Comparison of ENCODE assay signal across 1 cellular context in the genomic region with DNA sequence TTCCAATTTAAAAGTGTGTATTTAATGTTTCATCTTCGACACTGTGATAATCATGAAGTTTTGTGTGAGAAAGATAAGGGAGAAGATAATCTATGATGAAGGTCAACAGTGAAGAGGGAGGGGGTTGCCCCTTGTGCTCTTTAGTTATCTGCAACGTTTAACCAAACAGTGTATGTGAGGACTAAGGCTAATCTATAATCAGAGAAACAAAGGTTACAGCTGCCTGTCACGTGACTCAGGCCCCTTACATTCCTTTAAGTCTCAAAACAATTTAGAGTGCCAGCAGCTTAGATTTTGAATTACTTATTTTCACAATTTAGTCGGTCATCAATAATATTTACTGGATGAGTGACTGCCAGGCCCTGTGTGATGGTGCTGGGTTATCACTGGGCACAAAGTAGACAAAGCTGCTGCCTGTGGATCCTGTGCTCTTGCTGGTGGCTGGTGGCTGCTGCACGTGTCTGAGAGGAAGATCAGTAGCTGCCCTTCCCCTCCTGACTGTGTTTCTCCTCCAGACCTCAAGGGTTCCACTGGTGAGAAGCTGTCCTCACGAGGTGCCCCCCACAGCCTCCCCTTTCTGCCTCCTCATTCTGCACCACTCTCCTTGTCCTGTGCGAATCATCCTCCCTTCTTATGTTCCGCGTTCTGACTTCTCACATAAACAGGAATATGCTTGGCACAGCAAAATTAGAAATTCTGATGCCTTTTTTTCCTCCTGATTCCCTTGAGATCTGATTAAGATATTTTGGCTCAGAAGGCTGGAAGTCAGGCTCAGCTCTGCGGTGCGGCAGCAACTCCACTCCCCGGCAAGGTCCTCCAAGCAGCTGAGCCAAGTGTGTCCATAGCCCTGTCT.
TF ChIP-seq lines count a peak whose summit lies in the region.

No MANE protein-coding gene starts in this region.

TF ChIP-seq in HepG2, 621 proteins besides CTCF, POLR2A, EP300 and RAD21 (continued from another document and continues in another):
- TF ChIP-seq, protein P1, sequence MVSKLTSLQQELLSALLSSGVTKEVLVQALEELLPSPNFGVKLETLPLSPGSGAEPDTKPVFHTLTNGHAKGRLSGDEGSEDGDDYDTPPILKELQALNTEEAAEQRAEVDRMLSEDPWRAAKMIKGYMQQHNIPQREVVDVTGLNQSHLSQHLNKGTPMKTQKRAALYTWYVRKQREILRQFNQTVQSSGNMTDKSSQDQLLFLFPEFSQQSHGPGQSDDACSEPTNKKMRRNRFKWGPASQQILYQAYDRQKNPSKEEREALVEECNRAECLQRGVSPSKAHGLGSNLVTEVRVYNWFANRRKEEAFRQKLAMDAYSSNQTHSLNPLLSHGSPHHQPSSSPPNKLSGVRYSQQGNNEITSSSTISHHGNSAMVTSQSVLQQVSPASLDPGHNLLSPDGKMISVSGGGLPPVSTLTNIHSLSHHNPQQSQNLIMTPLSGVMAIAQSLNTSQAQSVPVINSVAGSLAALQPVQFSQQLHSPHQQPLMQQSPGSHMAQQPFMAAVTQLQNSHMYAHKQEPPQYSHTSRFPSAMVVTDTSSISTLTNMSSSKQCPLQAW (CRISPR knock-in tag; IDR thresholded peaks at IDR 0.05) = peak; percentile 23; the same call in 1 of the 2 replicates
- TF ChIP-seq, protein P2, sequence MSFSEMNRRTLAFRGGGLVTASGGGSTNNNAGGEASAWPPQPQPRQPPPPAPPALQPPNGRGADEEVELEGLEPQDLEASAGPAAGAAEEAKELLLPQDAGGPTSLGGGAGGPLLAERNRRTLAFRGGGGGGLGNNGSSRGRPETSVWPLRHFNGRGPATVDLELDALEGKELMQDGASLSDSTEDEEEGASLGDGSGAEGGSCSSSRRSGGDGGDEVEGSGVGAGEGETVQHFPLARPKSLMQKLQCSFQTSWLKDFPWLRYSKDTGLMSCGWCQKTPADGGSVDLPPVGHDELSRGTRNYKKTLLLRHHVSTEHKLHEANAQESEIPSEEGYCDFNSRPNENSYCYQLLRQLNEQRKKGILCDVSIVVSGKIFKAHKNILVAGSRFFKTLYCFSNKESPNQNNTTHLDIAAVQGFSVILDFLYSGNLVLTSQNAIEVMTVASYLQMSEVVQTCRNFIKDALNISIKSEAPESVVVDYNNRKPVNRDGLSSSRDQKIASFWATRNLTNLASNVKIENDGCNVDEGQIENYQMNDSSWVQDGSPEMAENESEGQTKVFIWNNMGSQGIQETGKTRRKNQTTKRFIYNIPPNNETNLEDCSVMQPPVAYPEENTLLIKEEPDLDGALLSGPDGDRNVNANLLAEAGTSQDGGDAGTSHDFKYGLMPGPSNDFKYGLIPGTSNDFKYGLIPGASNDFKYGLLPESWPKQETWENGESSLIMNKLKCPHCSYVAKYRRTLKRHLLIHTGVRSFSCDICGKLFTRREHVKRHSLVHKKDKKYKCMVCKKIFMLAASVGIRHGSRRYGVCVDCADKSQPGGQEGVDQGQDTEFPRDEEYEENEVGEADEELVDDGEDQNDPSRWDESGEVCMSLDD (CRISPR knock-in tag; IDR thresholded peaks at IDR 0.05; ENCODE audit: borderline replicate concordance) = no peak
- TF ChIP-seq RCOR2 (CRISPR knock-in tag; IDR thresholded peaks at IDR 0.05) (no peak), NCOR1 (IDR thresholded peaks at IDR 0.05; ENCODE audit: borderline replicate concordance, low read length) (0 out of 2 replicates have a peak, but pooled peaks have one; percentile 31), ZNF775 (CRISPR knock-in tag; IDR thresholded peaks at IDR 0.05; ENCODE audit: borderline replicate concordance) (no peak), HDAC1 (CRISPR knock-in tag; IDR thresholded peaks at IDR 0.05) (peak; percentile 42; the same call in 1 of the 2 replicates), CHCHD3 (CRISPR knock-in tag; IDR thresholded peaks at IDR 0.05) (no peak), ZNF224 (CRISPR knock-in tag; IDR thresholded peaks at IDR 0.05) (no peak), ZNF75D (CRISPR knock-in tag; IDR thresholded peaks at IDR 0.05; ENCODE audit: borderline replicate concordance) (no peak), ZFP90 (CRISPR knock-in tag; IDR thresholded peaks at IDR 0.05; ENCODE audit: borderline replicate concordance) (no peak), PRMT3 (CRISPR knock-in tag; IDR thresholded peaks at IDR 0.05; ENCODE audit: borderline replicate concordance, low read depth) (no peak), ZSCAN20 (CRISPR knock-in tag; IDR thresholded peaks at IDR 0.05; ENCODE audit: borderline replicate concordance) (no peak), ISL2 (CRISPR knock-in tag; IDR thresholded peaks at IDR 0.05) (peak; percentile 87), ZKSCAN8 (CRISPR knock-in tag; IDR thresholded peaks at IDR 0.05; ENCODE audit: borderline replicate concordance) (no peak), SMARCC2 (IDR thresholded peaks at IDR 0.05) (no peak), SP4 (CRISPR knock-in tag; IDR thresholded peaks at IDR 0.05) (no peak), ZNF891 (CRISPR knock-in tag; IDR thresholded peaks at IDR 0.05) (no peak), POGZ (CRISPR knock-in tag; IDR thresholded peaks at IDR 0.05) (no peak), ZFP37 (CRISPR knock-in tag; IDR thresholded peaks at IDR 0.05; ENCODE audit: borderline replicate concordance) (no peak), KDM3A (CRISPR knock-in tag; IDR thresholded peaks at IDR 0.05; ENCODE audit: low read depth) (no peak), ZNF883 (CRISPR knock-in tag; IDR thresholded peaks at IDR 0.05; ENCODE audit: not compliant biosample characterization) (no peak), MED8 (CRISPR knock-in tag; IDR thresholded peaks at IDR 0.05; ENCODE audit: insufficient replicate concordance) (no peak), ZNF234 (CRISPR knock-in tag; conservative IDR thresholded peaks at IDR 0.05) (no peak), ZNF124 (CRISPR knock-in tag; IDR thresholded peaks at IDR 0.05) (0 out of 2 replicates have a peak, but pooled peaks have one; percentile 21), SAP130 (CRISPR knock-in tag; IDR thresholded peaks at IDR 0.05; ENCODE audit: low read depth) (no peak), GATAD2A (CRISPR knock-in tag; IDR thresholded peaks at IDR 0.05) (peak; percentile 79), KLF6 (CRISPR knock-in tag; IDR thresholded peaks at IDR 0.05) (no peak), NFRKB (IDR thresholded peaks at IDR 0.05) (no peak), STAG1 (CRISPR knock-in tag; IDR thresholded peaks at IDR 0.05) (no peak), ZNF326 (CRISPR knock-in tag; IDR thresholded peaks at IDR 0.05; ENCODE audit: borderline replicate concordance) (no peak), ZNF207 (IDR thresholded peaks at IDR 0.05; ENCODE audit: borderline replicate concordance) (no peak), PAF1 (CRISPR knock-in tag; IDR thresholded peaks at IDR 0.05) (no peak), ZNF619 (CRISPR knock-in tag; IDR thresholded peaks at IDR 0.05) (no peak), JUNB (CRISPR knock-in tag; IDR thresholded peaks at IDR 0.05; ENCODE audit: borderline replicate concordance) (no peak; the same call in 1 of the 2 replicates), NR2C2 (CRISPR knock-in tag; IDR thresholded peaks at IDR 0.05; ENCODE audit: borderline replicate concordance) (peak; percentile 40; the same call in 1 of the 2 replicates), ZNF747 (CRISPR knock-in tag; IDR thresholded peaks at IDR 0.05; ENCODE audit: borderline replicate concordance) (no peak), ZNF296 (CRISPR knock-in tag; conservative IDR thresholded peaks at IDR 0.05) (no peak), ZSCAN29 (CRISPR knock-in tag; conservative IDR thresholded peaks at IDR 0.05) (no peak), MED1 (CRISPR knock-in tag; IDR thresholded peaks at IDR 0.05) (peak; percentile 69), CEBPB (IDR thresholded peaks at IDR 0.05; ENCODE audit: borderline replicate concordance, low read depth, low read length) (no peak), RXRB (CRISPR knock-in tag; IDR thresholded peaks at IDR 0.05; ENCODE audit: borderline replicate concordance) (0 out of 2 replicates have a peak, but pooled peaks have one; percentile 33)
- TF ChIP-seq, protein P3, sequence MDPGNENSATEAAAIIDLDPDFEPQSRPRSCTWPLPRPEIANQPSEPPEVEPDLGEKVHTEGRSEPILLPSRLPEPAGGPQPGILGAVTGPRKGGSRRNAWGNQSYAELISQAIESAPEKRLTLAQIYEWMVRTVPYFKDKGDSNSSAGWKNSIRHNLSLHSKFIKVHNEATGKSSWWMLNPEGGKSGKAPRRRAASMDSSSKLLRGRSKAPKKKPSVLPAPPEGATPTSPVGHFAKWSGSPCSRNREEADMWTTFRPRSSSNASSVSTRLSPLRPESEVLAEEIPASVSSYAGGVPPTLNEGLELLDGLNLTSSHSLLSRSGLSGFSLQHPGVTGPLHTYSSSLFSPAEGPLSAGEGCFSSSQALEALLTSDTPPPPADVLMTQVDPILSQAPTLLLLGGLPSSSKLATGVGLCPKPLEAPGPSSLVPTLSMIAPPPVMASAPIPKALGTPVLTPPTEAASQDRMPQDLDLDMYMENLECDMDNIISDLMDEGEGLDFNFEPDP (CRISPR knock-in tag; conservative IDR thresholded peaks at IDR 0.05) = no peak
- TF ChIP-seq, protein P4, sequence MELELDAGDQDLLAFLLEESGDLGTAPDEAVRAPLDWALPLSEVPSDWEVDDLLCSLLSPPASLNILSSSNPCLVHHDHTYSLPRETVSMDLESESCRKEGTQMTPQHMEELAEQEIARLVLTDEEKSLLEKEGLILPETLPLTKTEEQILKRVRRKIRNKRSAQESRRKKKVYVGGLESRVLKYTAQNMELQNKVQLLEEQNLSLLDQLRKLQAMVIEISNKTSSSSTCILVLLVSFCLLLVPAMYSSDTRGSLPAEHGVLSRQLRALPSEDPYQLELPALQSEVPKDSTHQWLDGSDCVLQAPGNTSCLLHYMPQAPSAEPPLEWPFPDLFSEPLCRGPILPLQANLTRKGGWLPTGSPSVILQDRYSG (CRISPR knock-in tag; IDR thresholded peaks at IDR 0.05) = no peak
- TF ChIP-seq, protein P5, sequence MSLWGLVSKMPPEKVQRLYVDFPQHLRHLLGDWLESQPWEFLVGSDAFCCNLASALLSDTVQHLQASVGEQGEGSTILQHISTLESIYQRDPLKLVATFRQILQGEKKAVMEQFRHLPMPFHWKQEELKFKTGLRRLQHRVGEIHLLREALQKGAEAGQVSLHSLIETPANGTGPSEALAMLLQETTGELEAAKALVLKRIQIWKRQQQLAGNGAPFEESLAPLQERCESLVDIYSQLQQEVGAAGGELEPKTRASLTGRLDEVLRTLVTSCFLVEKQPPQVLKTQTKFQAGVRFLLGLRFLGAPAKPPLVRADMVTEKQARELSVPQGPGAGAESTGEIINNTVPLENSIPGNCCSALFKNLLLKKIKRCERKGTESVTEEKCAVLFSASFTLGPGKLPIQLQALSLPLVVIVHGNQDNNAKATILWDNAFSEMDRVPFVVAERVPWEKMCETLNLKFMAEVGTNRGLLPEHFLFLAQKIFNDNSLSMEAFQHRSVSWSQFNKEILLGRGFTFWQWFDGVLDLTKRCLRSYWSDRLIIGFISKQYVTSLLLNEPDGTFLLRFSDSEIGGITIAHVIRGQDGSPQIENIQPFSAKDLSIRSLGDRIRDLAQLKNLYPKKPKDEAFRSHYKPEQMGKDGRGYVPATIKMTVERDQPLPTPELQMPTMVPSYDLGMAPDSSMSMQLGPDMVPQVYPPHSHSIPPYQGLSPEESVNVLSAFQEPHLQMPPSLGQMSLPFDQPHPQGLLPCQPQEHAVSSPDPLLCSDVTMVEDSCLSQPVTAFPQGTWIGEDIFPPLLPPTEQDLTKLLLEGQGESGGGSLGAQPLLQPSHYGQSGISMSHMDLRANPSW (CRISPR knock-in tag; IDR thresholded peaks at IDR 0.05; ENCODE audit: borderline replicate concordance) = no peak
- TF ChIP-seq, protein P6, sequence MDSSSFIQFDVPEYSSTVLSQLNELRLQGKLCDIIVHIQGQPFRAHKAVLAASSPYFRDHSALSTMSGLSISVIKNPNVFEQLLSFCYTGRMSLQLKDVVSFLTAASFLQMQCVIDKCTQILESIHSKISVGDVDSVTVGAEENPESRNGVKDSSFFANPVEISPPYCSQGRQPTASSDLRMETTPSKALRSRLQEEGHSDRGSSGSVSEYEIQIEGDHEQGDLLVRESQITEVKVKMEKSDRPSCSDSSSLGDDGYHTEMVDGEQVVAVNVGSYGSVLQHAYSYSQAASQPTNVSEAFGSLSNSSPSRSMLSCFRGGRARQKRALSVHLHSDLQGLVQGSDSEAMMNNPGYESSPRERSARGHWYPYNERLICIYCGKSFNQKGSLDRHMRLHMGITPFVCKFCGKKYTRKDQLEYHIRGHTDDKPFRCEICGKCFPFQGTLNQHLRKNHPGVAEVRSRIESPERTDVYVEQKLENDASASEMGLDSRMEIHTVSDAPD (CRISPR knock-in tag; IDR thresholded peaks at IDR 0.05) = 0 out of 2 replicates have a peak, but pooled peaks have one; percentile 50
- TF ChIP-seq, protein P7, sequence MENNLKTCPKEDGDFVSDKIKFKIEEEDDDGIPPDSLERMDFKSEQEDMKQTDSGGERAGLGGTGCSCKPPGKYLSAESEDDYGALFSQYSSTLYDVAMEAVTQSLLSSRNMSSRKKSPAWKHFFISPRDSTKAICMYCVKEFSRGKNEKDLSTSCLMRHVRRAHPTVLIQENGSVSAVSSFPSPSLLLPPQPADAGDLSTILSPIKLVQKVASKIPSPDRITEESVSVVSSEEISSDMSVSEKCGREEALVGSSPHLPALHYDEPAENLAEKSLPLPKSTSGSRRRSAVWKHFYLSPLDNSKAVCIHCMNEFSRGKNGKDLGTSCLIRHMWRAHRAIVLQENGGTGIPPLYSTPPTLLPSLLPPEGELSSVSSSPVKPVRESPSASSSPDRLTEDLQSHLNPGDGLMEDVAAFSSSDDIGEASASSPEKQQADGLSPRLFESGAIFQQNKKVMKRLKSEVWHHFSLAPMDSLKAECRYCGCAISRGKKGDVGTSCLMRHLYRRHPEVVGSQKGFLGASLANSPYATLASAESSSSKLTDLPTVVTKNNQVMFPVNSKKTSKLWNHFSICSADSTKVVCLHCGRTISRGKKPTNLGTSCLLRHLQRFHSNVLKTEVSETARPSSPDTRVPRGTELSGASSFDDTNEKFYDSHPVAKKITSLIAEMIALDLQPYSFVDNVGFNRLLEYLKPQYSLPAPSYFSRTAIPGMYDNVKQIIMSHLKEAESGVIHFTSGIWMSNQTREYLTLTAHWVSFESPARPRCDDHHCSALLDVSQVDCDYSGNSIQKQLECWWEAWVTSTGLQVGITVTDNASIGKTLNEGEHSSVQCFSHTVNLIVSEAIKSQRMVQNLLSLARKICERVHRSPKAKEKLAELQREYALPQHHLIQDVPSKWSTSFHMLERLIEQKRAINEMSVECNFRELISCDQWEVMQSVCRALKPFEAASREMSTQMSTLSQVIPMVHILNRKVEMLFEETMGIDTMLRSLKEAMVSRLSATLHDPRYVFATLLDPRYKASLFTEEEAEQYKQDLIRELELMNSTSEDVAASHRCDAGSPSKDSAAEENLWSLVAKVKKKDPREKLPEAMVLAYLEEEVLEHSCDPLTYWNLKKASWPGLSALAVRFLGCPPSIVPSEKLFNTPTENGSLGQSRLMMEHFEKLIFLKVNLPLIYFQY (CRISPR knock-in tag; IDR thresholded peaks at IDR 0.05; ENCODE audit: borderline replicate concordance) = no peak
- TF ChIP-seq, protein P8, sequence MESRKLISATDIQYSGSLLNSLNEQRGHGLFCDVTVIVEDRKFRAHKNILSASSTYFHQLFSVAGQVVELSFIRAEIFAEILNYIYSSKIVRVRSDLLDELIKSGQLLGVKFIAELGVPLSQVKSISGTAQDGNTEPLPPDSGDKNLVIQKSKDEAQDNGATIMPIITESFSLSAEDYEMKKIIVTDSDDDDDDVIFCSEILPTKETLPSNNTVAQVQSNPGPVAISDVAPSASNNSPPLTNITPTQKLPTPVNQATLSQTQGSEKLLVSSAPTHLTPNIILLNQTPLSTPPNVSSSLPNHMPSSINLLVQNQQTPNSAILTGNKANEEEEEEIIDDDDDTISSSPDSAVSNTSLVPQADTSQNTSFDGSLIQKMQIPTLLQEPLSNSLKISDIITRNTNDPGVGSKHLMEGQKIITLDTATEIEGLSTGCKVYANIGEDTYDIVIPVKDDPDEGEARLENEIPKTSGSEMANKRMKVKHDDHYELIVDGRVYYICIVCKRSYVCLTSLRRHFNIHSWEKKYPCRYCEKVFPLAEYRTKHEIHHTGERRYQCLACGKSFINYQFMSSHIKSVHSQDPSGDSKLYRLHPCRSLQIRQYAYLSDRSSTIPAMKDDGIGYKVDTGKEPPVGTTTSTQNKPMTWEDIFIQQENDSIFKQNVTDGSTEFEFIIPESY (CRISPR knock-in tag; IDR thresholded peaks at IDR 0.05) = no peak
